8 cellular contexts compared by ENCODE assay signal in genomic region chr2:191013617-191013875, GRCh38. TPM values are rescaled to one million over a fixed set of nuclear protein-coding genes. Genes with fewer than 3 reads are reported as not detected.
A peak's percentile ranks its signal among the peaks of the same experiment; 100 is the strongest.
DNase-seq lines count a peak whose midpoint lies in the region; ATAC-seq and TF ChIP-seq lines count a peak whose summit lies in the region.

No MANE protein-coding gene starts in this region.

- DNase-seq in Caco-2 = no peak
- peak; percentile 11 for DNase-seq in MM.1S
- no peak for DNase-seq in esophagus squamous epithelium (lab: John Stamatoyannopoulos, UW)
- peak; percentile 63 for DNase-seq in pons (ENCODE audit: low spot score)
- no peak for DNase-seq in HCEC 1CT
- DNase-seq in C1 segment of cervical spinal cord (lab: John Stamatoyannopoulos, UW) = no peak
- no peak for DNase-seq in cerebellum (ENCODE audit: low spot score)

- H3K79me2 ChIP-seq in MM.1S (ENCODE audit: low read length) = peaks cover 26% of the 10 kb centered on the region

- no TSS peak for BruUV-seq in Caco-2 (replicated peaks; lab: Mats Ljungman, UMichigan)

- H3K27ac Mint-ChIP-seq in Caco-2 (ENCODE audit: unreplicated experiment) = no peak overlapping the region

- no peaks in the 10 kb centered on the region for H3K9me3 ChIP-seq in Caco-2
- H3K9me3 ChIP-seq in MM.1S (replicated peaks; ENCODE audit: insufficient read depth, low read length) = no peaks in the 10 kb centered on the region
- H3K9me3 ChIP-seq in esophagus squamous epithelium = no peaks in the 10 kb centered on the region

- H3K4me1 ChIP-seq in Caco-2 (peaks cover 9% of the 10 kb centered on the region), MM.1S (ENCODE audit: low read length) (peaks cover 25% of the 10 kb centered on the region), esophagus squamous epithelium (peaks cover 25 to 42% (median 31%) of the 10 kb centered on the region in 3 donors)

- no peak for ATAC-seq in HG03196 (IDR thresholded peaks at IDR 0.05; ENCODE audit: unreplicated experiment)

- WGBS in esophagus squamous epithelium, 2 donors = 0 to 1% methylated on average over 11 of the region's 11 CpGs

- CTCF ChIA-PET in Caco-2 (lab: Charles Lee) = no interaction called here

- no peaks in the 10 kb centered on the region for H3K9me2 ChIP-seq in MM.1S (replicated peaks; ENCODE audit: insufficient read depth, low read length)

- no peaks in the 10 kb centered on the region for H3K4me1 Mint-ChIP-seq in Caco-2 (ENCODE audit: low read depth, unreplicated experiment)

- H4K20me1 ChIP-seq in MM.1S (ENCODE audit: insufficient read depth, low read length) = no peaks in the 10 kb centered on the region

- TF ChIP-seq POLR2A in esophagus squamous epithelium (IDR thresholded peaks at IDR 0.05) = no peak

- peaks cover 6% of the 10 kb centered on the region; the same call in 1 of the 2 replicates for H3F3A ChIP-seq in MM.1S (ENCODE audit: insufficient read depth, low read length)

- H3K9me3 Mint-ChIP-seq in Caco-2 (ENCODE audit: unreplicated experiment) = no peaks in the 10 kb centered on the region

- H3K27me3 ChIP-seq in Caco-2 (replicated peaks; ENCODE audit: control insufficient read depth, insufficient read depth, low read length) (no peaks in the 10 kb centered on the region), MM.1S (replicated peaks; ENCODE audit: insufficient read depth, low read length) (no peaks in the 10 kb centered on the region), esophagus squamous epithelium (no peaks in the 10 kb centered on the region)

- H3K4me3 ChIP-seq in Caco-2 (ENCODE audit: low read depth, low read length) = peak overlapping the region; percentile 72
- peak overlapping the region; percentile 97 for H3K4me3 ChIP-seq in MM.1S (ENCODE audit: low read length)
- H3K4me3 ChIP-seq in esophagus squamous epithelium = peak overlapping the region; percentile 79 to 90 (median 83)

- POLR2A ChIA-PET in Caco-2 (lab: Charles Lee) = interaction anchor here (0.6 to 1.0 kb wide), 2 partner anchors 20 to 479 kb away, joined by 3 to 5 read pairs; partner anchors contain the start of gene NEMP2

- H3K27ac ChIP-seq in MM.1S (ENCODE audit: low read length) (peak overlapping the region; percentile 74; the same call in 1 of the 2 replicates), esophagus squamous epithelium (peak overlapping the region; percentile 88 to 96 (median 94))

- no peaks in the 10 kb centered on the region for H3K27me3 Mint-ChIP-seq in Caco-2 (ENCODE audit: insufficient read depth, unreplicated experiment)

- no peak for TF ChIP-seq CTCF in Caco-2 (IDR thresholded peaks at IDR 0.05; ENCODE audit: insufficient read depth in 1 of 2, low read depth in 1 of 2, low read length in 1 of 2, severe bottlenecking in 1 of 2, unreplicated experiment in 1 of 2)
- TF ChIP-seq CTCF in MM.1S (IDR thresholded peaks at IDR 0.05; ENCODE audit: low read length) = 0 out of 2 replicates have a peak, but pooled peaks have one; percentile 8
- no peak for TF ChIP-seq CTCF in esophagus squamous epithelium (IDR thresholded peaks at IDR 0.05)

- peaks cover 17% of the 10 kb centered on the region for H3K36me3 Mint-ChIP-seq in Caco-2 (ENCODE audit: insufficient read depth, unreplicated experiment)

- no peaks in the 10 kb centered on the region for H3K36me3 ChIP-seq in Caco-2 (ENCODE audit: control insufficient read depth, insufficient read depth, low read length)
- no peaks in the 10 kb centered on the region for H3K36me3 ChIP-seq in MM.1S (replicated peaks; ENCODE audit: insufficient read depth, low read length)
- peaks cover 0 to 23% (median 0%) of the 10 kb centered on the region in 3 donors for H3K36me3 ChIP-seq in esophagus squamous epithelium

- H3K4me2 ChIP-seq in MM.1S (ENCODE audit: low read depth, low read length) = peak overlapping the region; percentile 87

- intact Hi-C loops in Caco-2 (cut with micrococcal nuclease; ENCODE audit: unreplicated experiment) = loop anchor here (1.0 to 5.0 kb wide), 4 partner anchors 8 to 156 kb away; partner anchors contain the start of gene GLS
- intact Hi-C loops in esophagus squamous epithelium (cut with DNase I) = no loop called here

- no peak overlapping the region for H3K4me3 Mint-ChIP-seq in Caco-2 (ENCODE audit: unreplicated experiment)

- H2AFZ ChIP-seq in MM.1S (ENCODE audit: low read length) = peak overlapping the region; percentile 70

- H3K9ac ChIP-seq in MM.1S (ENCODE audit: low read length) = peak overlapping the region; percentile 69

RNA-seq across cellular contexts. Expression of gene STAT1, which starts 0.4 kb away (rescaled TPM):
- 113 and 126 TPM in 2 replicates for total RNA-seq in Caco-2 (2022)
- total RNA-seq in esophagus squamous epithelium = 10 to 100 TPM; 23.6 to 58.9 (median 36.1) TPM
- 24.7 TPM for total RNA-seq in cerebellum

Comparison
In these comparisons a context has a peak if more than half of its experiments do, and no peak if none do; other contexts are left out.
1. DNase-seq: peak in MM.1S (single experiment) and pons (single experiment); none in Caco-2 (0 of 2), esophagus squamous epithelium (single experiment), HCEC 1CT (single experiment), C1 segment of cervical spinal cord (0 of 14) and cerebellum (single experiment).
2. Peak in every context shown above with its lines, with median percentiles within 50 percentile points of each other: H3K4me3 ChIP-seq.